ENCODE assay signal across 14 cellular contexts in the genomic region with DNA sequence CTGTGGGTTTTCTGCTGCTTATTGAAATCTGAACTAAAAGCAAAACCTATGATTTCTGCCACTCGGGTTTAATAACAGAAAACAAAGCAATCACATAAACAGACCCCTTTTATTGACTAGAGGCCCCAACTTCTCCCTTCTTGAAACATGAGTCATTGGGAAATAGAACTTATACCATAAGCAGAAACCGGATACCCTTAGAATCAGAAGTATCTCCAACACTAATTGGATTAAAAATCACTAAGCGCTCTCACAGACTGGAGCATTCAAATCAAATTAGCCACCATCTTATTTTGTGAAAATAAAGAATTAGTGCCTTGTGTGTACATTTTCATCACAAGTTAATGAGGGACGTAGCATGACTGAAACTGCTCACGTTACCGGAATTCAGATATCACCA.
"Had no signal": no experiment of that assay in that cellular context is flagged by ENCODE, and none has a peak within 500 bp of the region (broad histone marks: within the 10 kb centered on the region; RNA-seq: fewer than 3 reads in every experiment).

No MANE protein-coding gene starts in this region.

- H3K4me3 Mint-ChIP-seq: naive thymus-derived CD8-positive, alpha-beta T cell; stimulated activated naive B cell treated with anti-CD40 and anti-IgM and Interleukin-4, amounts not matched to agents 10 μg/mL and 1 μg/mL and 100 μg/mL, for 72 hours; stimulated activated naive CD8-positive, alpha-beta T cell treated with anti-CD3 and anti-CD28 coated beads, Interleukin-15, amount 100 ng/mL, for 72 hours had no signal

- H3K36me3 Mint-ChIP-seq: naive thymus-derived CD8-positive, alpha-beta T cell; stimulated activated naive B cell treated with anti-CD40 and anti-IgM and Interleukin-4, amounts not matched to agents 10 μg/mL and 1 μg/mL and 100 μg/mL, for 72 hours had no signal

- H3K4me1 Mint-ChIP-seq: naive thymus-derived CD8-positive, alpha-beta T cell; stimulated activated naive B cell treated with anti-CD40 and anti-IgM and Interleukin-4, amounts not matched to agents 10 μg/mL and 1 μg/mL and 100 μg/mL, for 72 hours; stimulated activated naive CD8-positive, alpha-beta T cell treated with anti-CD3 and anti-CD28 coated beads, Interleukin-15, amount 100 ng/mL, for 72 hours had no signal

- H3K27ac Mint-ChIP-seq: naive thymus-derived CD8-positive, alpha-beta T cell; stimulated activated naive B cell treated with anti-CD40 and anti-IgM and Interleukin-4, amounts not matched to agents 10 μg/mL and 1 μg/mL and 100 μg/mL, for 72 hours; stimulated activated naive CD8-positive, alpha-beta T cell treated with anti-CD3 and anti-CD28 coated beads, Interleukin-15, amount 100 ng/mL, for 72 hours had no signal

- DNase-seq: effector CD4-positive, alpha-beta T cell; foreskin melanocyte; head of caudate nucleus; hippocampal formation; left colon; left ventricle myocardium superior; naive thymus-derived CD8-positive, alpha-beta T cell; psoas muscle; sigmoid colon; stimulated activated CD4-positive, alpha-beta T cell treated with anti-CD3 and anti-CD28 coated beads, Interleukin-2, amount 100 ng/mL, for 24 hours; stimulated activated CD4-positive, alpha-beta T cell treated with anti-CD3 and anti-CD28 coated beads, Interleukin-4, amount 100 ng/mL, for 4 hours; stimulated activated naive B cell treated with anti-CD40 and anti-IgM and Interleukin-4, amounts not matched to agents 10 μg/mL and 1 μg/mL and 100 μg/mL, for 72 hours; stimulated activated naive CD8-positive, alpha-beta T cell treated with anti-CD3 and anti-CD28 coated beads, Interleukin-15, amount 100 ng/mL, for 72 hours; testis had no signal
